Comparison of ENCODE assay signal across 25 cellular contexts in genomic region chr10:76961841-76962240, GRCh38.
"Had no signal": no experiment of that assay in that cellular context is flagged by ENCODE, and none has a peak within 500 bp of the region (broad histone marks: within the 10 kb centered on the region; RNA-seq: fewer than 3 reads in every experiment).

No MANE protein-coding gene starts in this region.

- H3K36me3 ChIP-seq: adrenal gland, lower lobe of right lung, neural progenitor cell, spleen had no signal

- H3K27ac ChIP-seq: adrenal gland, dorsolateral prefrontal cortex, hepatocyte, lower lobe of right lung, neural progenitor cell, spleen, thoracic aorta had no signal

- DNase-seq: activated CD4-positive, alpha-beta T cell treated with anti-CD3 and anti-CD28 coated beads for 1 hour; activated CD8-positive, alpha-beta memory T cell treated with anti-CD3 and anti-CD28 coated beads, Interleukin-2, amount 50 U/mL, for 48 hours; activated naive CD4-positive, alpha-beta T cell; activated T-cell treated with anti-CD3 and anti-CD28 coated beads, Interleukin-2, amount 50 U/mL, for 4 hours; adrenal gland; central memory CD4-positive, alpha-beta T cell; dorsolateral prefrontal cortex; effector memory CD8-positive, alpha-beta T cell; foreskin melanocyte; glutamatergic neuron; immature natural killer cell; lower lobe of right lung; naive thymus-derived CD4-positive, alpha-beta T cell; retina; spleen; stimulated activated CD4-positive, alpha-beta T cell treated with anti-CD3 and anti-CD28 coated beads, Interleukin-4, amount 100 ng/mL, for 1 hour; stimulated activated naive CD4-positive, alpha-beta T cell treated with Interleukin-2 at 50 U/mL for 16 hours had no signal

- H3K36me3 Mint-ChIP-seq: activated naive CD8-positive, alpha-beta T cell; immature natural killer cell; neural progenitor cell had no signal

- H3K4me2 ChIP-seq: hepatocyte, neural progenitor cell had no signal

- H3K9me3 ChIP-seq: adrenal gland, lower lobe of right lung, thoracic aorta had no signal

- H3K4me1 ChIP-seq: adrenal gland, lower lobe of right lung, neural progenitor cell, spleen had no signal

- H3K9me3 Mint-ChIP-seq: activated T-cell treated with anti-CD3 and anti-CD28 coated beads, Interleukin-2, amount 50 U/mL, for 4 hours; activated T-helper 2 cell treated with anti-CD3 and anti-CD28 coated beads, Interferon-gamma antibody, Interleukin-2, Interleukin-4, amounts not matched to agents 10 μg/mL and 5 μg/mL and 100 μg/mL, durations not matched to agents 14 hours and 24 hours and 36 hours; immature natural killer cell had no signal

- H3K4me3 ChIP-seq: adrenal gland, dorsolateral prefrontal cortex, hepatocyte, lower lobe of right lung, neural progenitor cell, spleen, thoracic aorta had no signal

- H3K4me3 Mint-ChIP-seq: activated naive CD8-positive, alpha-beta T cell; activated T-cell treated with anti-CD3 and anti-CD28 coated beads, Interleukin-2, amount 50 U/mL, for 4 hours; effector memory CD8-positive, alpha-beta T cell; immature natural killer cell; neural progenitor cell; type B pancreatic cell had no signal

- H3K27me3 ChIP-seq: adrenal gland, dorsolateral prefrontal cortex, hepatocyte, neural progenitor cell, spleen had no signal

- H3K4me1 Mint-ChIP-seq: immature natural killer cell, neural progenitor cell had no signal

- H2AFZ ChIP-seq: hepatocyte, neural progenitor cell had no signal

- H3K27ac Mint-ChIP-seq: activated naive CD8-positive, alpha-beta T cell; activated T-helper 2 cell treated with anti-CD3 and anti-CD28 coated beads, Interferon-gamma antibody, Interleukin-2, Interleukin-4, amounts not matched to agents 10 μg/mL and 5 μg/mL and 100 μg/mL, durations not matched to agents 14 hours and 24 hours and 36 hours; effector memory CD8-positive, alpha-beta T cell; immature natural killer cell; neural progenitor cell; type B pancreatic cell had no signal

- ATAC-seq: activated T-cell treated with anti-CD3 and anti-CD28 coated beads, Interleukin-2, amount 50 U/mL, for 4 hours; effector memory CD8-positive, alpha-beta T cell; esophagus mucosa; left lobe of liver; lower lobe of right lung; naive thymus-derived CD4-positive, alpha-beta T cell had no signal

- H3K9ac ChIP-seq: neural progenitor cell had no signal
